ENCODE assay signal across 8 cellular contexts in genomic region chr3:4752201-4753072, GRCh38.
DNase-seq lines count a peak whose midpoint lies in the region; ATAC-seq and TF ChIP-seq lines count a peak whose summit lies in the region.

No MANE protein-coding gene starts in this region.

- DNase-seq in MV-4-11 (lab: John Stamatoyannopoulos, UW) (peak; percentile 99), retinal pigment epithelial cell (ENCODE audit: low read depth) (peak; percentile 84), progenitor cell of endocrine pancreas (ENCODE audit: low spot score, unreplicated experiment) (no peak), putamen (ENCODE audit: low spot score) (no peak), NCI-H1092 (lab: John Stamatoyannopoulos, UW) (no peak), cerebellar nuclear complex (lab: John Stamatoyannopoulos, UW) (no peak)

- TF ChIP-seq CTCF in retinal pigment epithelial cell (conservative IDR thresholded peaks at IDR 0.05; ENCODE audit: low read depth, low read length) (no peak), progenitor cell of endocrine pancreas (IDR thresholded peaks at IDR 0.05; ENCODE audit: unreplicated experiment) (no peak)

- peaks cover 11% of the 10 kb centered on the region for H3K27me3 Mint-ChIP-seq in progenitor cell of endocrine pancreas

- H3K4me1 Mint-ChIP-seq in progenitor cell of endocrine pancreas (ENCODE audit: low read depth), result peaks cover 21% of the 10 kb centered on the region

- H3K9me3 Mint-ChIP-seq in progenitor cell of endocrine pancreas (ENCODE audit: low read depth), result peaks cover 3% of the 10 kb centered on the region

- H3K36me3 Mint-ChIP-seq in progenitor cell of endocrine pancreas (ENCODE audit: insufficient read depth), result no peaks in the 10 kb centered on the region

- ATAC-seq in GM18870 (IDR thresholded peaks at IDR 0.05; ENCODE audit: unreplicated experiment), result peak; percentile 25
- peak; percentile 48 for ATAC-seq in esophagus mucosa

- no peak overlapping the region for H3K27ac Mint-ChIP-seq in progenitor cell of endocrine pancreas

- no peak overlapping the region for H3K4me3 ChIP-seq in retinal pigment epithelial cell (ENCODE audit: low read length)

- H3K4me3 Mint-ChIP-seq in progenitor cell of endocrine pancreas (ENCODE audit: low read depth), result no peak overlapping the region

Comparison
In these comparisons a context has a peak if more than half of its experiments do, and no peak if none do; other contexts are left out.
1. DNase-seq: peak in MV-4-11 (single experiment) and retinal pigment epithelial cell (single experiment); none in progenitor cell of endocrine pancreas (single experiment), putamen (single experiment), NCI-H1092 (single experiment) and cerebellar nuclear complex (0 of 2).